ENCODE assay signal across 8 cellular contexts in the genomic region with DNA sequence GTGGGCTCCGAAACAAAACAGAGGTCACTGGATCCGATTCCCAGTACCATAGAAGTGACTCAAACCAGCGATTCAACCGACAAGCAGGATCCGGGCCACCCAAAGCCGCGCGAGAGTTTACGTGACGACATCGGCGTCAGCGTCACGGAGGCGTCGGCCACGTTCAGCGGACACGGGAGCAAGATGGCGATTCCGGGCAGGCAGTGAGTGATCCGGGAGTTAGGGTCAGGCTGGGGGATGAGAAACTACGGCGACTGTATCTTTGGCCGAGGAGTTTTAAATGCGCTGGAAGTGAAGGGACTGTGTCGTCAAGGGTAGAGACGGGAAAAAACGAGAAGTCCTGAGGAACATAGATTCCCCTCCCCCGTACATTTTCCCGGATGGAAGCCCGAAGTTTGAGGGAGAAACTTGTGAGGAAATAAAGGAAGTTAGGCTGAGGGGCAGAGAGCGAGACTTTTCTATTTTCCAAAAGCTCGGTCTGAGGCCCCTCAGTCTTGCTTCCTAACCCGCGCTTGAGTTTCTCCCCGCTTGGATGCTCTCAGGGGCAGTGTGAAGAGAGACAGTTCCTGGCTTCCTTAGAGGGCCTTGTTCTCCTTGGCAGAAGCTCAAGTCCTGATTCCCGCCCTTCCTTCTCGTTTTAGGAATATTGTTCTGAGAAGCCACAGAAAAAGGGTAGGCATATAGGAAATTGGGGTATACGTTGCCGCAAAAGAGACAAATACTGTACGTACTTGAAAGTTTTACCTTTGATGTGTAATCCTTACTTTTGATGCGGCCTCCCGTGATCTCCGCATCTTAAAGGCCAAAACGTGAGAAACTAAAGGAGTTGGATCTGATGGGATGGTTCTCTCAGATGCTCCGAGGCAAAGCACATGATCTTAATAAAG. TPM values are rescaled to one million over a fixed set of nuclear protein-coding genes. Genes with fewer than 3 reads are reported as not detected.
DNase-seq lines count a peak whose midpoint lies in the region; ATAC-seq and TF ChIP-seq lines count a peak whose summit lies in the region.

A gene with protein sequence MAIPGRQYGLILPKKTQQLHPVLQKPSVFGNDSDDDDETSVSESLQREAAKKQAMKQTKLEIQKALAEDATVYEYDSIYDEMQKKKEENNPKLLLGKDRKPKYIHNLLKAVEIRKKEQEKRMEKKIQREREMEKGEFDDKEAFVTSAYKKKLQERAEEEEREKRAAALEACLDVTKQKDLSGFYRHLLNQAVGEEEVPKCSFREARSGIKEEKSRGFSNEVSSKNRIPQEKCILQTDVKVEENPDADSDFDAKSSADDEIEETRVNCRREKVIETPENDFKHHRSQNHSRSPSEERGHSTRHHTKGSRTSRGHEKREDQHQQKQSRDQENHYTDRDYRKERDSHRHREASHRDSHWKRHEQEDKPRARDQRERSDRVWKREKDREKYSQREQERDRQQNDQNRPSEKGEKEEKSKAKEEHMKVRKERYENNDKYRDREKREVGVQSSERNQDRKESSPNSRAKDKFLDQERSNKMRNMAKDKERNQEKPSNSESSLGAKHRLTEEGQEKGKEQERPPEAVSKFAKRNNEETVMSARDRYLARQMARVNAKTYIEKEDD (plus strand): TSS at position 156 of the 887 bp plus-strand sequence. CDS start 28 bp downstream, at position 184.

- H2AFZ ChIP-seq in parathyroid adenoma, result peak within 1 kb of the TSS; percentile 86

- H3K4me1 Mint-ChIP-seq in T-cell, result peaks cover 34 to 48% (median 47%) of the 10 kb centered on the region in 3 donors

- peak within 1 kb of the TSS; percentile 96 to 98 for H3K27ac Mint-ChIP-seq in T-cell

- TF ChIP-seq CTCF in parathyroid adenoma (IDR thresholded peaks at IDR 0.05) (no peak), tibial artery (IDR thresholded peaks at IDR 0.05) (no peak)

- DNase-seq in NCI-H146 (lab: John Stamatoyannopoulos, UW), result peak; percentile 92
- peak; percentile 85 to 95 (median 90) for DNase-seq in T-cell
- DNase-seq in adipocyte (ENCODE audit: low read depth), result peak; percentile 99
- peak; percentile 98 for DNase-seq in cardiac septum (ENCODE audit: low spot score)
- peak; percentile 94 to 98 for DNase-seq in tibial artery

- POLR2A ChIA-PET in T-cell (lab: Charles Lee), result no interaction called here

- peak within 1 kb of the TSS; percentile 95 for H3K4me3 ChIP-seq in adipocyte (ENCODE audit: low read length)
- H3K4me3 ChIP-seq in parathyroid adenoma (ENCODE audit: low read depth, low read length), result peak within 1 kb of the TSS; percentile 96
- H3K4me3 ChIP-seq in tibial artery, result peak within 1 kb of the TSS; percentile 71 to 81

- H3K27me3 Mint-ChIP-seq in T-cell, result no peaks in the 10 kb centered on the region

- no peaks in the 10 kb centered on the region for H3K27me3 ChIP-seq in adipocyte (replicated peaks; ENCODE audit: control insufficient read depth, insufficient read depth, low read length)
- H3K27me3 ChIP-seq in parathyroid adenoma (ENCODE audit: control insufficient read depth, insufficient read depth, low read length), result no peaks in the 10 kb centered on the region
- no peaks in the 10 kb centered on the region for H3K27me3 ChIP-seq in tibial artery

- H3K27ac ChIP-seq in parathyroid adenoma, result peak within 1 kb of the TSS; percentile 99
- H3K27ac ChIP-seq in tibial artery, result peak within 1 kb of the TSS; percentile 96 to 97

- H3K9me3 Mint-ChIP-seq in T-cell, result no peaks in the 10 kb centered on the region

- H3K36me3 Mint-ChIP-seq in T-cell, result peaks cover 16% of the 10 kb centered on the region

- TF ChIP-seq POLR2A in GM10847 (IDR thresholded peaks at IDR 0.05; ENCODE audit: extremely low read depth, insufficient read length), result peak; percentile 97

- peak within 1 kb of the TSS; percentile 96 for H3K4me2 ChIP-seq in parathyroid adenoma (ENCODE audit: low read length)

- H3K4me3 Mint-ChIP-seq in T-cell, result peak within 1 kb of the TSS; percentile 94 to 98 (median 95)

- peaks cover 21% of the 10 kb centered on the region for H3K79me2 ChIP-seq in parathyroid adenoma

- H3K9ac ChIP-seq in adipocyte (ENCODE audit: low read length) (peak within 1 kb of the TSS; percentile 98), parathyroid adenoma (peak within 1 kb of the TSS; percentile 93)

- H3K4me1 ChIP-seq in adipocyte (ENCODE audit: control insufficient read depth, insufficient read depth, low read length) (peaks cover 17% of the 10 kb centered on the region), parathyroid adenoma (peaks cover 2% of the 10 kb centered on the region), tibial artery (peaks cover 0 to 36% (median 12%) of the 10 kb centered on the region in 4 donors)

- H3K9me3 ChIP-seq in adipocyte (ENCODE audit: control insufficient read depth, low read length), result no peaks in the 10 kb centered on the region
- no peaks in the 10 kb centered on the region for H3K9me3 ChIP-seq in parathyroid adenoma (ENCODE audit: control insufficient read depth, low read length)
- no peaks in the 10 kb centered on the region for H3K9me3 ChIP-seq in tibial artery

- ATAC-seq in HG02763 (IDR thresholded peaks at IDR 0.05; ENCODE audit: unreplicated experiment) (peak; percentile 79), T-cell (replicated peaks in 1 of 4) (peak; percentile 98 to 100 (median 99))

- CTCF ChIA-PET in T-cell (lab: Charles Lee), result interaction anchor here in 1 of 2 donors (0.8 to 2.8 kb wide), 2 partner anchors 11 to 826 kb away, joined by 3 to 20 read pairs; no protein-coding TSS in a partner anchor

- H3K36me3 ChIP-seq in adipocyte (ENCODE audit: control insufficient read depth, insufficient read depth, low read length, severe bottlenecking) (peaks cover 15% of the 10 kb centered on the region), parathyroid adenoma (ENCODE audit: control insufficient read depth, insufficient read depth, low read length) (no peaks in the 10 kb centered on the region), tibial artery (peaks cover 0 to 9% (median 3%) of the 10 kb centered on the region in 3 donors)

- intact Hi-C loops in cardiac septum (cut with DNase I) (loop anchor here (5.0 kb wide), 2 partner anchors 175 to 360 kb away; a partner anchor contains a TSS), tibial artery (cut with DNase I; ENCODE audit: low total_unique reads) (no loop called here)

RNA-seq across cellular contexts. Expression of the gene that starts here (rescaled TPM):
- total RNA-seq in T-cell (10 to 100 TPM; 24.6 to 31.9 (median 28.5) TPM), cardiac septum (35.7 TPM)

Comparison
In these comparisons a context has a peak if more than half of its experiments do, and no peak if none do; other contexts are left out.
1. Peak in every context shown above with its lines: DNase-seq, ATAC-seq, H3K4me3 ChIP-seq and H3K27ac ChIP-seq.